Comparison of ENCODE assay signal across 24 cellular contexts in genomic region chr1:147756336-147756735, GRCh38. TPM values are rescaled to one million over a fixed set of nuclear protein-coding genes. Genes with fewer than 3 reads are reported as not detected.
DNase-seq lines count a peak whose midpoint lies in the region; ATAC-seq and TF ChIP-seq lines count a peak whose summit lies in the region.
"Had no signal": no experiment of that assay in that cellular context is flagged by ENCODE, and none has a peak within 500 bp of the region (broad histone marks: within the 10 kb centered on the region; RNA-seq: fewer than 3 reads in every experiment).

No MANE protein-coding gene starts in this region.

- no peaks in the 10 kb centered on the region for H3K9me3 ChIP-seq in BLaER1
- H3K9me3 ChIP-seq in breast epithelium, result no peaks in the 10 kb centered on the region

- ATAC-seq in HG03280 (IDR thresholded peaks at IDR 0.05; ENCODE audit: unreplicated experiment), result no peak
- no peak for ATAC-seq in GM21717 (IDR thresholded peaks at IDR 0.05; ENCODE audit: unreplicated experiment)
- ATAC-seq: HepG2 had no signal

- TF ChIP-seq POLR2A in breast epithelium (IDR thresholded peaks at IDR 0.05), result no peak

- peak overlapping the region; percentile 42; the same call in 1 of the 2 replicates for H3K27ac ChIP-seq in BLaER1
- peak overlapping the region; percentile 81 to 91 for H3K27ac ChIP-seq in breast epithelium
- H3K27ac ChIP-seq: GM23248, HL-60 had no signal

- H3K36me3 ChIP-seq in BLaER1 (no peaks in the 10 kb centered on the region), breast epithelium (no peaks in the 10 kb centered on the region)

- H3K9ac ChIP-seq in BLaER1, result peak overlapping the region; percentile 6; the same call in 1 of the 2 replicates
- H3K9ac ChIP-seq: GM23248 had no signal

- intact Hi-C loops in breast epithelium (cut with DNase I; ENCODE audit: low total_unique reads), result no loop called here

- H4K20me1 ChIP-seq in BLaER1, result no peaks in the 10 kb centered on the region

- H3K4me2 ChIP-seq in BLaER1, result peak overlapping the region; percentile 79

- DNase-seq in M059J (ENCODE audit: low read depth), result peak; percentile 31
- DNase-seq in breast epithelium (ENCODE audit: low spot score in 2 of 2), result no peak
- peak; percentile 68 for DNase-seq in kidney tubule cell (ENCODE audit: low spot score)
- DNase-seq in AG20443 (ENCODE audit: low spot score), result no peak
- DNase-seq: 8988T, AML-193, EL, GF-D8, GM23248, H9, HFFc6, KBM-7, MV-4-11, NCI-H1694, NCI-H2081 treated with DMSO at 0.1 percent for 48 hours, NCI-H2171 treated with DMSO at 0.1 percent for 48 hours, NCI-H526, OCI-M1, SHP77 had no signal

- H3K4me1 ChIP-seq in BLaER1, result peaks cover 54% of the 10 kb centered on the region
- H3K4me1 ChIP-seq in breast epithelium, result no peaks in the 10 kb centered on the region

- H3K27me3 ChIP-seq in BLaER1, result no peaks in the 10 kb centered on the region
- H3K27me3 ChIP-seq in breast epithelium, result no peaks in the 10 kb centered on the region

- no peak for TF ChIP-seq CTCF in breast epithelium (IDR thresholded peaks at IDR 0.05)

- H3K4me3 ChIP-seq in BLaER1 (0 out of 2 replicates have a peak overlapping the region, but pooled peaks have one; percentile 8), breast epithelium (no peak overlapping the region)
- H3K4me3 ChIP-seq: GM23248 had no signal

RNA-seq across cellular contexts. Expression of gene GJA5, which starts 4.1 kb away (rescaled TPM):
- 1.3 and 2.6 TPM in 2 replicates for total RNA-seq in M059J (2014; rRNA removed; shearing (Covaris generic))
- total RNA-seq in breast epithelium, result 10 to 100 TPM in 1 of 3 donors, 1 to 10 TPM in 2; 3.7 to 34.1 (median 4.2) TPM
- total RNA-seq: HepG2 had no signal

Comparison
In these comparisons a context has a peak if more than half of its experiments do, and no peak if none do; other contexts are left out.
1. DNase-seq: peak in M059J (single experiment) and kidney tubule cell (single experiment); none in breast epithelium (0 of 2) and AG20443 (single experiment).